In the genomic region with DNA sequence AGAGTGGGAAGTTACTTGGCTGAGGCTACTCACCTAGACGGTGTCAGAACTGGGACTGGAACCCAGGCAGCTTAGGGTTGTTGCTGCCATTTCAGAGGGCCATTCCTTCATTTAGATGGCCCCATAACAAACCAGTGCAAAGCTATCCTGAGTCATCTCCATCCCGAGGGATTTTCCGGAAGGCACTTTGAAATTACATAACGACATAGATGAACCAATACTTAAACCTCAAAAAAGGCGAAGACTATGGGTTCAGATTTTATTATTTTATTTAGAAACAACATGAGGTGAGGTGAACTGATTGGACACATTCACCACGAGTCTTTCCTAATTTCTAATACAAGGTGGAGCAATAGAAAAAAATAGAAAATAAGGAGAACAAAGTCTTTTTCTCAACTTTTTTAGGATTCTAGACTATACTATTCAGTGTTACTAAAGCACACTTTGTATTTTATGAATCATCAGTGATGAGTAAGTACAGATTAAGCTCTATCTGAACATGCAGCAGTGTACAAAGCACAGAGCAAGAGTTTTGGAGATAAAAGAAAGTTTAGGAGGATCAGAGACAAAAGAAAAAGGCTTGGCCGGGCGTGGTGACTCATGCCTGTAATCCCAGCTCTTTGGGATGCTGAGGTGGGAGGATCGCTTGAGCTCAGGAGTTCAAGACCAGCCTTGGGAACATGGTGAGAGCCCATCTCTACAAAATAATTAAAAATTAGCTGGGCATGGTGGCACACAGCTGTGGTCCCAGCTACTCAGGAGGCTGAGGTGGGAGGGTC, we compare ENCODE assay signal across 11 cellular contexts.
DNase-seq lines count a peak whose midpoint lies in the region; ATAC-seq and TF ChIP-seq lines count a peak whose summit lies in the region.
"Had no signal": no experiment of that assay in that cellular context is flagged by ENCODE, and none has a peak within 500 bp of the region (broad histone marks: within the 10 kb centered on the region; RNA-seq: fewer than 3 reads in every experiment).

No MANE protein-coding gene starts in this region.

- H3K36me3 Mint-ChIP-seq in endothelial cell (ENCODE audit: low read depth, unreplicated experiment), result peaks cover 28% of the 10 kb centered on the region
- peaks cover 2 to 35% (median 29%) of the 10 kb centered on the region in 5 donors for H3K36me3 Mint-ChIP-seq in naive thymus-derived CD4-positive, alpha-beta T cell

- H3K27ac ChIP-seq in naive thymus-derived CD4-positive, alpha-beta T cell (ENCODE audit: low read depth, low read length), result no peak overlapping the region
- H3K27ac ChIP-seq: vagina had no signal

- peaks cover 0 to 6% of the 10 kb centered on the region in 2 donors for H3K4me1 ChIP-seq in naive thymus-derived CD4-positive, alpha-beta T cell (ENCODE audit: control insufficient read depth in 2 of 2, insufficient read depth in 2 of 2, low read length in 2 of 2)

- H3K4me3 Mint-ChIP-seq in endothelial cell (ENCODE audit: unreplicated experiment), result peak overlapping the region; percentile 33
- peak overlapping the region in 5 of 10 donors; percentile 20 to 67 (median 52) for H3K4me3 Mint-ChIP-seq in naive thymus-derived CD4-positive, alpha-beta T cell

- no peaks in the 10 kb centered on the region for H3K36me3 ChIP-seq in naive thymus-derived CD4-positive, alpha-beta T cell (ENCODE audit: control insufficient read depth in 2 of 3, insufficient read depth in 3 of 3, low read length in 3 of 3)
- H3K36me3 ChIP-seq: vagina had no signal

- CTCF ChIA-PET in naive thymus-derived CD4-positive, alpha-beta T cell (lab: Charles Lee), result no interaction called here

- no peak overlapping the region for H3K27ac Mint-ChIP-seq in endothelial cell (ENCODE audit: unreplicated experiment)
- H3K27ac Mint-ChIP-seq in naive thymus-derived CD4-positive, alpha-beta T cell, result peak overlapping the region in 2 of 9 donors; percentile 25 to 36

- no peak for ATAC-seq in naive thymus-derived CD4-positive, alpha-beta T cell

- no peaks in the 10 kb centered on the region for H3K9me3 ChIP-seq in naive thymus-derived CD4-positive, alpha-beta T cell (ENCODE audit: control insufficient read depth in 2 of 3, low read length in 3 of 3)
- H3K9me3 ChIP-seq: vagina had no signal

- intact Hi-C loops in naive thymus-derived CD4-positive, alpha-beta T cell (cut with micrococcal nuclease), result loop anchor here in 1 of 2 donors (2.0 kb wide), 1 partner anchor 17 kb away; no protein-coding TSS in a partner anchor

- no peak overlapping the region for H3K4me3 ChIP-seq in naive thymus-derived CD4-positive, alpha-beta T cell (ENCODE audit: low read length)
- H3K4me3 ChIP-seq: vagina had no signal

- H3K27me3 Mint-ChIP-seq in endothelial cell (ENCODE audit: unreplicated experiment), result peaks cover 5% of the 10 kb centered on the region
- no peaks in the 10 kb centered on the region for H3K27me3 Mint-ChIP-seq in naive thymus-derived CD4-positive, alpha-beta T cell

- H3K9me3 Mint-ChIP-seq in endothelial cell (ENCODE audit: unreplicated experiment), result no peaks in the 10 kb centered on the region
- H3K9me3 Mint-ChIP-seq in naive thymus-derived CD4-positive, alpha-beta T cell, result peaks cover 2 to 12% (median 6%) of the 10 kb centered on the region in 11 donors

- POLR2A ChIA-PET in naive thymus-derived CD4-positive, alpha-beta T cell (lab: Charles Lee), result no interaction called here

- in situ Hi-C loops in GM13976 (cut with MboI; ENCODE audit: low sequenced_read_pairs, unreplicated experiment), result no loop called here

- no peaks in the 10 kb centered on the region for H3K27me3 ChIP-seq in naive thymus-derived CD4-positive, alpha-beta T cell (ENCODE audit: control insufficient read depth in 2 of 2, insufficient read depth in 2 of 2, low read length in 2 of 2)
- H3K27me3 ChIP-seq: vagina had no signal

- DNase-seq in Daoy (ENCODE audit: low read depth), result peak; percentile 73
- DNase-seq in OCI-M1 (lab: John Stamatoyannopoulos, UW), result peak; percentile 2
- DNase-seq in endothelial cell (ENCODE audit: low spot score), result no peak
- DNase-seq in myocyte (ENCODE audit: low read depth), result peak; percentile 49
- no peak for DNase-seq in GM20000 (ENCODE audit: low spot score)
- DNase-seq in NCI-H2196 (lab: John Stamatoyannopoulos, UW; ENCODE audit: unreplicated experiment), result no peak
- no peak for DNase-seq in naive thymus-derived CD4-positive, alpha-beta T cell
- no peak for DNase-seq in GM13976 (ENCODE audit: low spot score)
- DNase-seq: NCI-H2029 treated with DMSO at 0.1 percent for 48 hours, SHP77 had no signal

- no peak for TF ChIP-seq CTCF in endothelial cell (IDR thresholded peaks at IDR 0.05; ENCODE audit: unreplicated experiment)
- no peak for TF ChIP-seq CTCF in GM20000 (IDR thresholded peaks at IDR 0.05; ENCODE audit: extremely low read depth, missing control alignments)
- no peak for TF ChIP-seq CTCF in GM13976 (IDR thresholded peaks at IDR 0.05; ENCODE audit: borderline replicate concordance, control extremely low read depth, extremely low read depth, insufficient read depth, missing control alignments)

- H3K4me1 Mint-ChIP-seq in endothelial cell (ENCODE audit: unreplicated experiment), result peaks cover 12% of the 10 kb centered on the region
- H3K4me1 Mint-ChIP-seq in naive thymus-derived CD4-positive, alpha-beta T cell, result peaks cover 0 to 66% (median 44%) of the 10 kb centered on the region in 7 donors

Comparison
In these comparisons a context has a peak if more than half of its experiments do, and no peak if none do; other contexts are left out.
1. DNase-seq: peak in Daoy (single experiment), OCI-M1 (single experiment) and myocyte (single experiment); none in endothelial cell (single experiment), GM20000 (single experiment), NCI-H2196 (single experiment), naive thymus-derived CD4-positive, alpha-beta T cell (0 of 9) and GM13976 (single experiment).